In genomic region chr19:45657520-45658163, GRCh38 we compare ENCODE assay signal across 1 cellular context.
TF ChIP-seq lines count a peak whose summit lies in the region.

No MANE protein-coding gene starts in this region.

TF ChIP-seq in HepG2, 621 proteins besides CTCF, POLR2A, EP300 and RAD21 (continued from another document):
- no peak for TF ChIP-seq MLLT10 (CRISPR knock-in tag; IDR thresholded peaks at IDR 0.05)
- no peak for TF ChIP-seq SOX6 (IDR thresholded peaks at IDR 0.05)
- peak; percentile 46; the same call in 1 of the 2 replicates for TF ChIP-seq SOX6 (CRISPR knock-in tag; IDR thresholded peaks at IDR 0.05)
- no peak for TF ChIP-seq ZSCAN22 (CRISPR knock-in tag; IDR thresholded peaks at IDR 0.05)
- TF ChIP-seq SMAD9 (CRISPR knock-in tag; IDR thresholded peaks at IDR 0.05) = no peak
- peak; percentile 99 for TF ChIP-seq PATZ1 (CRISPR knock-in tag; IDR thresholded peaks at IDR 0.05)
- TF ChIP-seq ZNF740 (CRISPR knock-in tag; IDR thresholded peaks at IDR 0.05) = no peak
- no peak for TF ChIP-seq FOXA1 (IDR thresholded peaks at IDR 0.05)
- TF ChIP-seq FOXA1 (CRISPR knock-in tag; IDR thresholded peaks at IDR 0.05) = peak; percentile 83
- TF ChIP-seq ZNF574 (CRISPR knock-in tag; IDR thresholded peaks at IDR 0.05) = 0 out of 2 replicates have a peak, but pooled peaks have one; percentile 15
- TF ChIP-seq TBX2 (CRISPR knock-in tag; IDR thresholded peaks at IDR 0.05; ENCODE audit: borderline replicate concordance) = peak; percentile 37; the same call in 1 of the 2 replicates
- no peak for TF ChIP-seq FOXP1 (IDR thresholded peaks at IDR 0.05)
- TF ChIP-seq FOXP1 (CRISPR knock-in tag; IDR thresholded peaks at IDR 0.05) = 0 out of 2 replicates have a peak, but pooled peaks have one; percentile 20
- 0 out of 2 replicates have a peak, but pooled peaks have one; percentile 59 for TF ChIP-seq IKZF5 (CRISPR knock-in tag; IDR thresholded peaks at IDR 0.05)
- TF ChIP-seq ZNF558 (CRISPR knock-in tag; IDR thresholded peaks at IDR 0.05; ENCODE audit: borderline replicate concordance) = no peak
- TF ChIP-seq TBP (CRISPR knock-in tag; IDR thresholded peaks at IDR 0.05) = no peak
- no peak for TF ChIP-seq MIER2 (CRISPR knock-in tag; IDR thresholded peaks at IDR 0.05)
- TF ChIP-seq PRPF4 (IDR thresholded peaks at IDR 0.05; ENCODE audit: low read depth, low read length, poor library complexity, severe bottlenecking) = no peak
- peak; percentile 57; the same call in 1 of the 2 replicates for TF ChIP-seq PITX1 (CRISPR knock-in tag; IDR thresholded peaks at IDR 0.05)
- no peak for TF ChIP-seq ZNF232 (CRISPR knock-in tag; IDR thresholded peaks at IDR 0.05; ENCODE audit: borderline replicate concordance)
- TF ChIP-seq ZBTB25 (CRISPR knock-in tag; IDR thresholded peaks at IDR 0.05) = no peak
- TF ChIP-seq FOXM1 (CRISPR knock-in tag; IDR thresholded peaks at IDR 0.05) = no peak
- TF ChIP-seq ZNF274 (CRISPR knock-in tag; IDR thresholded peaks at IDR 0.05) = no peak
- no peak for TF ChIP-seq ZNF383 (CRISPR knock-in tag; IDR thresholded peaks at IDR 0.05; ENCODE audit: borderline replicate concordance)
- no peak for TF ChIP-seq ZNF143 (CRISPR knock-in tag; IDR thresholded peaks at IDR 0.05)
